Comparison of ENCODE assay signal across 8 cellular contexts in the genomic region with DNA sequence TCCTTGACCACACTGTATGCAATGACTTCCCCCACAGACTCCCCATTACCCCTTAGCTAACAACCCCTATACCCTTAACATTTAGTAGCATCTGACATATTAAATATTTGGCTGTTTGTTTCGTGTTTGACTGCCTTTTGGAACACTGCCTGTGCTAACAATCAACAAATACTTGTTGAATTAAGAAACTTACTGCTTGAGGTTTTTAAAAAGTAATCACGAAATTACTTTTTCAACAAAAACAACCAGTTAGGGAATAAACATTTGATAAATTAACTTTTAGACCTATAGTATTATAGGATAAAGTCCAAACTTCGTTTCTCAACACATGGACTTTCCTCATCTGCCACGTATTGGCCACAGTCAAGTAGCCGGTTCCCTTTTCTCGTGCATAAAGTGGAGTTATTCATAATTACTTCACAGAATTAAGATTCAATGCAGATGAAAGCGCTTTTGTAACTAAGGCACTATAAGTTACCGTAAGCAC. TPM values are rescaled to one million over a fixed set of nuclear protein-coding genes. Genes with fewer than 3 reads are reported as not detected.
DNase-seq lines count a peak whose midpoint lies in the region; ATAC-seq and TF ChIP-seq lines count a peak whose summit lies in the region.

No MANE protein-coding gene starts in this region.

- H3K14ac ChIP-seq in H9 (ENCODE audit: insufficient read depth, low read length): no peak overlapping the region

- no peaks in the 10 kb centered on the region for H3K9me3 Mint-ChIP-seq in H9
- H3K9me3 Mint-ChIP-seq in activated naive CD4-positive, alpha-beta T cell treated with anti-CD3 and anti-CD28 coated beads, Interleukin-2, amount 50 U/mL, for 72 hours: no peaks in the 10 kb centered on the region

- H3K79me2 ChIP-seq in H9 (ENCODE audit: insufficient read depth, low read length): no peaks in the 10 kb centered on the region

- no peak overlapping the region for H3K23ac ChIP-seq in H9 (ENCODE audit: insufficient read length, low read depth, low read length)

- peaks cover 31% of the 10 kb centered on the region for H3K27me3 Mint-ChIP-seq in H9 (ENCODE audit: low read depth)

- H3K4me1 ChIP-seq in H9 (ENCODE audit: insufficient read depth, low read length) (no peaks in the 10 kb centered on the region), SJCRH30 (no peaks in the 10 kb centered on the region), right atrium auricular region (peaks cover 0 to 20% of the 10 kb centered on the region in 2 donors)

- no peak overlapping the region for H3K56ac ChIP-seq in H9 (ENCODE audit: insufficient read length, low read depth, low read length)

- no peak overlapping the region for H2AFZ ChIP-seq in H9 (ENCODE audit: low read length)

- no peaks in the 10 kb centered on the region for H3K23me2 ChIP-seq in H9 (ENCODE audit: insufficient read length, low read depth, low read length, poor library complexity, severe bottlenecking)

- no peak overlapping the region for H4K5ac ChIP-seq in H9 (ENCODE audit: insufficient read length, low read depth, low read length)

- H3K27ac ChIP-seq in H9 (ENCODE audit: insufficient read length, low read depth, low read length) (no peak overlapping the region), SJCRH30 (no peak overlapping the region), right atrium auricular region (peak overlapping the region; percentile 36 to 83), substantia nigra (ENCODE audit: low read depth, low read length, poor library complexity, severe bottlenecking) (peak overlapping the region; percentile 52)

- no peak for ATAC-seq in activated naive CD4-positive, alpha-beta T cell treated with anti-CD3 and anti-CD28 coated beads, Interleukin-2, amount 50 U/mL, for 72 hours

- H4K20me1 ChIP-seq in H9 (ENCODE audit: control insufficient read depth, insufficient read depth, insufficient read length): no peaks in the 10 kb centered on the region

- H2BK120ac ChIP-seq in H9 (ENCODE audit: low read depth, low read length, poor library complexity, severe bottlenecking): no peak overlapping the region

- TF ChIP-seq CTCF in GM12865 (IDR thresholded peaks at IDR 0.05; ENCODE audit: insufficient read depth, low read depth, low read length, missing control alignments) (no peak), H9 (conservative IDR thresholded peaks at IDR 0.05) (no peak), right atrium auricular region (IDR thresholded peaks at IDR 0.05) (no peak)

- H3K9ac ChIP-seq in H9 (ENCODE audit: extremely low read depth, insufficient read length, low read length): no peak overlapping the region

- DNase-seq in GM12865 (ENCODE audit: low read depth) (no peak), H9 (no peak), SJCRH30 (no peak), right atrium auricular region (ENCODE audit: low spot score) (no peak), substantia nigra (lab: John Stamatoyannopoulos, UW) (no peak), AG20443 (ENCODE audit: low spot score) (no peak), COR-L47 (lab: John Stamatoyannopoulos, UW) (no peak)
- no peak for DNase-seq in activated naive CD4-positive, alpha-beta T cell treated with anti-CD3 and anti-CD28 coated beads, Interleukin-2, amount 50 U/mL, for 72 hours (ENCODE audit: low spot score in 2 of 2)

- no CpG with 5 or more reads among the region's 8 CpGs for WGBS in H9 (ENCODE audit: extremely low coverage, insufficient read length, low lambda C conversion rate)

- H3K4me1 Mint-ChIP-seq in H9: peaks cover 8 to 12% of the 10 kb centered on the region in 2 experiments

- H3K4me3 ChIP-seq in GM12865 (ENCODE audit: low read depth, low read length): peak overlapping the region; percentile 63
- peak overlapping the region; percentile 78 for H3K4me3 ChIP-seq in SJCRH30
- peak overlapping the region; percentile 36 to 91 for H3K4me3 ChIP-seq in right atrium auricular region

- H2BK12ac ChIP-seq in H9 (ENCODE audit: insufficient read length, low read depth, low read length): no peak overlapping the region

- H3K4me2 ChIP-seq in H9 (ENCODE audit: insufficient read depth, insufficient read length, low read length): peak overlapping the region; percentile 40

- no peaks in the 10 kb centered on the region for H3K79me1 ChIP-seq in H9 (ENCODE audit: insufficient read depth, low read depth, low read length, poor library complexity, severe bottlenecking)

- no peak overlapping the region for H4K8ac ChIP-seq in H9 (replicated peaks; ENCODE audit: insufficient read length, low read depth, low read length)

- no peak overlapping the region for H4K91ac ChIP-seq in H9 (ENCODE audit: insufficient read length, low read depth, low read length)

- no peak overlapping the region for H3K4ac ChIP-seq in H9 (ENCODE audit: low read depth, low read length)

- H3T11ph ChIP-seq in H9 (ENCODE audit: low read length): no peak overlapping the region

- H2BK15ac ChIP-seq in H9 (ENCODE audit: low read depth, low read length): no peak overlapping the region

- H3K18ac ChIP-seq in H9 (ENCODE audit: insufficient read length, low read depth, low read length): no peak overlapping the region

- H2AK5ac ChIP-seq in H9 (ENCODE audit: insufficient read length, low read length): no peak overlapping the region

- no peak overlapping the region for H3K27ac Mint-ChIP-seq in H9
- peak overlapping the region in 1 of 2 donors; percentile 64 for H3K27ac Mint-ChIP-seq in activated naive CD4-positive, alpha-beta T cell treated with anti-CD3 and anti-CD28 coated beads, Interleukin-2, amount 50 U/mL, for 72 hours

- H3K36me3 ChIP-seq in SJCRH30 (peaks cover 6% of the 10 kb centered on the region), right atrium auricular region (peaks cover 8% of the 10 kb centered on the region)

- H2BK5ac ChIP-seq in H9 (ENCODE audit: insufficient read length, low read length): no peak overlapping the region

- peak overlapping the region; percentile 83 to 89; a peak in 3 of 5 replicates for H3K4me3 Mint-ChIP-seq in H9

- peaks cover 7 to 21% (median 11%) of the 10 kb centered on the region in 3 experiments; a peak in 6 of 7 replicates for H3K36me3 Mint-ChIP-seq in H9 (ENCODE audit: insufficient read depth in 1 of 3, low read depth in 3 of 3)
- H3K36me3 Mint-ChIP-seq in activated naive CD4-positive, alpha-beta T cell treated with anti-CD3 and anti-CD28 coated beads, Interleukin-2, amount 50 U/mL, for 72 hours: peaks cover 7 to 8% of the 10 kb centered on the region in 2 donors

- H3K27me3 ChIP-seq in H9 (ENCODE audit: insufficient read depth, low read length): no peaks in the 10 kb centered on the region; the same call in 1 of the 2 replicates
- H3K27me3 ChIP-seq in SJCRH30: no peaks in the 10 kb centered on the region
- no peaks in the 10 kb centered on the region for H3K27me3 ChIP-seq in right atrium auricular region

- H2BK20ac ChIP-seq in H9 (ENCODE audit: low read depth, low read length, poor library complexity, severe bottlenecking): no peak overlapping the region

- H3K9me3 ChIP-seq in H9 (ENCODE audit: control insufficient read depth, low read depth, low read length) (no peaks in the 10 kb centered on the region), SJCRH30 (replicated peaks) (no peaks in the 10 kb centered on the region), right atrium auricular region (no peaks in the 10 kb centered on the region)

RNA-seq across cellular contexts. Expression of a gene that starts 0.6 kb away (rescaled TPM):
- total RNA-seq in H9 (2021) (26.3 and 28.0 TPM in 2 replicates), right atrium auricular region (10 to 100 TPM in 1 of 2 donors, 1 to 10 TPM in 1; 6.6 to 13.3 TPM)
- total RNA-seq in SJCRH30 (2014; rRNA removed; shearing (Covaris generic)): 23.2 and 26.9 TPM in 2 replicates
- total RNA-seq in activated naive CD4-positive, alpha-beta T cell treated with anti-CD3 and anti-CD28 coated beads, Interleukin-2, amount 50 U/mL, for 72 hours: 10 to 100 TPM; 10.6 to 14.8 TPM

RNA-seq across cellular contexts. Expression of a gene that starts 25.3 kb away (rescaled TPM):
- total RNA-seq in H9 (2021): not detected in 2 replicates
- not detected in 2 replicates for total RNA-seq in SJCRH30 (2014; rRNA removed; shearing (Covaris generic))
- total RNA-seq in right atrium auricular region: not detected
- not detected for total RNA-seq in activated naive CD4-positive, alpha-beta T cell treated with anti-CD3 and anti-CD28 coated beads, Interleukin-2, amount 50 U/mL, for 72 hours

RNA-seq across cellular contexts. Expression of a gene that starts 45.3 kb away (rescaled TPM):
- total RNA-seq in H9 (2021): not detected in 2 replicates
- not detected in 2 replicates for total RNA-seq in SJCRH30 (2014; rRNA removed; shearing (Covaris generic))
- total RNA-seq in right atrium auricular region: under 1 TPM in 1 of 2 donors, not detected in 1; 0.28 TPM
- not detected for total RNA-seq in activated naive CD4-positive, alpha-beta T cell treated with anti-CD3 and anti-CD28 coated beads, Interleukin-2, amount 50 U/mL, for 72 hours

Comparison
In these comparisons a context has a peak if more than half of its experiments do, and no peak if none do; other contexts are left out.
1. H3K27ac ChIP-seq: peak in right atrium auricular region (2 of 2) and substantia nigra (single experiment); none in H9 (single experiment) and SJCRH30 (single experiment).
2. Peak in every context shown above with its lines, with median percentiles within 50 percentile points of each other: H3K4me3 ChIP-seq.